ENCODE assay signal across 13 cellular contexts in the genomic region with DNA sequence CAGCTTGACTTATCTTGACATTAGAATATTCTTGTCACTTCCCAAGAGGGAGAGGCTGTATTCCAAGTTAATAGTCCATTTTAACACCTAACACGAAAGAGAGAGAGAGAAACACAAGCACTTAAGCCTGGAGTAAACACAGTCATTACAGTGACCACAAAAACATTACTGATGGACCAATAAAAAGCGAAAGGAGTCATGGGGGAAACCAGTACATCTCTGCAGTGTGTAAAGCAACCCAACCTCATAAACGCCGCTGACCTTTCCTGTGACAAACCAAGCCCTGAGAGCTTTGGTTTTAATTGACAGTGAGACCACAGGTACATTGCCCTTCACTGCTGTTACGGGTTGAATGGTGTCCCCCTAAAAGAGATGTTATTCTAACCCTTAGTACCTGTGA.
DNase-seq lines count a peak whose midpoint lies in the region; ATAC-seq, FAIRE-seq and TF ChIP-seq lines count a peak whose summit lies in the region.
"Had no signal": no experiment of that assay in that cellular context is flagged by ENCODE, and none has a peak within 500 bp of the region (broad histone marks: within the 10 kb centered on the region; RNA-seq: fewer than 3 reads in every experiment).

No MANE protein-coding gene starts in this region.

- peaks cover 11% of the 10 kb centered on the region for H3K4me1 Mint-ChIP-seq in activated T-cell treated with anti-CD3 and anti-CD28 coated beads, Interleukin-2, amount 50 U/mL, for 72 hours (ENCODE audit: low read depth)

- no peak overlapping the region for H3K4me3 Mint-ChIP-seq in activated T-cell treated with anti-CD3 and anti-CD28 coated beads, Interleukin-2, amount 50 U/mL, for 72 hours
- H3K4me3 Mint-ChIP-seq: CD8-positive, alpha-beta T cell had no signal

- no peak for TF ChIP-seq CTCF in fibroblast of villous mesenchyme (IDR thresholded peaks at IDR 0.05; ENCODE audit: insufficient read depth, low read depth, low read length)

- FAIRE-seq in H54 (lab: Jason Lieb, UNC), result no peak
- FAIRE-seq: A549 had no signal

- no peak overlapping the region for H3K4me3 ChIP-seq in fibroblast of villous mesenchyme (ENCODE audit: low read depth, low read length)
- H3K4me3 ChIP-seq: A549 had no signal

- H3K36me3 Mint-ChIP-seq in activated T-cell treated with anti-CD3 and anti-CD28 coated beads, Interleukin-2, amount 50 U/mL, for 72 hours (ENCODE audit: insufficient read depth in 2 of 2), result peaks cover 0 to under 1% of the 10 kb centered on the region in 2 donors
- H3K36me3 Mint-ChIP-seq: CD8-positive, alpha-beta T cell had no signal

- no peak for ATAC-seq in activated T-cell treated with anti-CD3 and anti-CD28 coated beads, Interleukin-2, amount 50 U/mL, for 72 hours (replicated peaks in 1 of 2)
- ATAC-seq: CD8-positive, alpha-beta T cell; HCT116 had no signal

- H3K27ac Mint-ChIP-seq in activated T-cell treated with anti-CD3 and anti-CD28 coated beads, Interleukin-2, amount 50 U/mL, for 72 hours, result peak overlapping the region; percentile 35
- H3K27ac Mint-ChIP-seq: CD8-positive, alpha-beta T cell had no signal

- TF ChIP-seq POLR2A in H54 (IDR thresholded peaks at IDR 0.05; ENCODE audit: low read depth, low read length), result no peak

- no peak for DNase-seq in activated T-cell treated with anti-CD3 and anti-CD28 coated beads, Interleukin-2, amount 50 U/mL, for 72 hours
- no peak for DNase-seq in activated T-cell treated with anti-CD3 and anti-CD28 coated beads, Interleukin-2, amount 50 U/mL, for 48 hours
- DNase-seq in SW480 (ENCODE audit: low spot score) (peak; percentile 17), fibroblast of villous mesenchyme (ENCODE audit: low read depth) (peak; percentile 52), renal cortical epithelial cell (ENCODE audit: low read depth) (peak; percentile 5), KG1 (lab: John Stamatoyannopoulos, UW) (no peak), H54 (ENCODE audit: insufficient read length, low spot score) (no peak), NCI-H526 treated with DMSO at 0.1 percent for 48 hours (lab: John Stamatoyannopoulos, UW) (no peak)
- DNase-seq: BE2C; Caco-2; CD8-positive, alpha-beta T cell had no signal

- no peaks in the 10 kb centered on the region for H3K9me3 Mint-ChIP-seq in activated T-cell treated with anti-CD3 and anti-CD28 coated beads, Interleukin-2, amount 50 U/mL, for 72 hours
- H3K9me3 Mint-ChIP-seq: CD8-positive, alpha-beta T cell had no signal

- no peaks in the 10 kb centered on the region for H3K27me3 Mint-ChIP-seq in activated T-cell treated with anti-CD3 and anti-CD28 coated beads, Interleukin-2, amount 50 U/mL, for 72 hours (ENCODE audit: low read depth)

Comparison
In these comparisons a context has a peak if more than half of its experiments do, and no peak if none do; other contexts are left out.
1. DNase-seq: peak in SW480 (single experiment), fibroblast of villous mesenchyme (single experiment) and renal cortical epithelial cell (single experiment); none in activated T-cell treated with anti-CD3 and anti-CD28 coated beads, Interleukin-2, amount 50 U/mL, for 72 hours (0 of 2), activated T-cell treated with anti-CD3 and anti-CD28 coated beads, Interleukin-2, amount 50 U/mL, for 48 hours (0 of 2), KG1 (single experiment), H54 (single experiment) and NCI-H526 treated with DMSO at 0.1 percent for 48 hours (single experiment).